ENCODE assay signal across 20 cellular contexts in genomic region chr11:111039982-111040381, GRCh38.
DNase-seq lines count a peak whose midpoint lies in the region; ATAC-seq and TF ChIP-seq lines count a peak whose summit lies in the region.
"Had no signal": no experiment of that assay in that cellular context is flagged by ENCODE, and none has a peak within 500 bp of the region (broad histone marks: within the 10 kb centered on the region; RNA-seq: fewer than 3 reads in every experiment).

No MANE protein-coding gene starts in this region.

- DNase-seq in DMS53 (lab: John Stamatoyannopoulos, UW) = peak; percentile 8
- DNase-seq in DMS53 treated with DMSO at 0.1 percent for 48 hours (lab: John Stamatoyannopoulos, UW; ENCODE audit: unreplicated experiment) = no peak
- DNase-seq in Karpas-422 = peak; percentile 53
- peak; percentile 22 for DNase-seq in NAMALWA (ENCODE audit: low spot score)
- peak; percentile 32 for DNase-seq in OCI-LY7 (ENCODE audit: low spot score)
- no peak for DNase-seq in lower lobe of right lung
- DNase-seq: Caco-2; CD4-positive, CD25-positive, alpha-beta regulatory T cell; CD8-positive, alpha-beta T cell; DMS153; DMS79 treated with DMSO at 0.1 percent for 48 hours; GF-D8; GM23248; H7; HCEC 1CT had no signal

- TSS peak; percentile 99 for BruUV-seq in OCI-LY7 (replicated peaks; lab: Mats Ljungman, UMichigan)

- POLR2A ChIA-PET in OCI-LY7 (lab: Charles Lee) = interaction anchor here (0.8 to 1.5 kb wide), 2 partner anchors 49 to 109 kb away, joined by 3 to 4 read pairs; no protein-coding TSS in a partner anchor

- ATAC-seq in lower lobe of right lung (no peak), GM19035 (IDR thresholded peaks at IDR 0.05; ENCODE audit: unreplicated experiment) (no peak), GM18870 (IDR thresholded peaks at IDR 0.05; ENCODE audit: unreplicated experiment) (no peak)
- ATAC-seq: CD8-positive, alpha-beta T cell had no signal

- H3K9me3 ChIP-seq in Karpas-422 (ENCODE audit: low read length) (no peaks in the 10 kb centered on the region), OCI-LY7 (ENCODE audit: low read length) (no peaks in the 10 kb centered on the region), lower lobe of right lung (no peaks in the 10 kb centered on the region)

- H3K36me3 ChIP-seq in Karpas-422 (ENCODE audit: insufficient read depth, low read length) (no peaks in the 10 kb centered on the region), OCI-LY7 (ENCODE audit: insufficient read depth, low read length) (no peaks in the 10 kb centered on the region), lower lobe of right lung (no peaks in the 10 kb centered on the region)
- H3K36me3 ChIP-seq: BLaER1 had no signal

- H3K4me2 ChIP-seq in Karpas-422 (ENCODE audit: low read depth, low read length, poor library complexity, severe bottlenecking) (no peak overlapping the region), OCI-LY7 (ENCODE audit: low read length) (0 out of 2 replicates have a peak overlapping the region, but pooled peaks have one; percentile 16)
- H3K4me2 ChIP-seq: BLaER1 had no signal

- no peaks in the 10 kb centered on the region for H3K79me2 ChIP-seq in Karpas-422 (ENCODE audit: low read length)
- no peaks in the 10 kb centered on the region for H3K79me2 ChIP-seq in OCI-LY7 (ENCODE audit: insufficient read depth, low read depth, low read length)

- H2AFZ ChIP-seq in Karpas-422 (ENCODE audit: low read length) = no peak overlapping the region
- H2AFZ ChIP-seq in OCI-LY7 (ENCODE audit: low read length) = peak overlapping the region; percentile 3; the same call in 1 of the 2 replicates
- H2AFZ ChIP-seq: GM23248 had no signal

- H3K27me3 ChIP-seq in Karpas-422 (ENCODE audit: low read length) = peaks cover 4% of the 10 kb centered on the region; the same call in 1 of the 2 replicates
- H3K27me3 ChIP-seq in lower lobe of right lung (ENCODE audit: low read depth) = no peaks in the 10 kb centered on the region
- H3K27me3 ChIP-seq: BLaER1 had no signal

- no peak overlapping the region for H3K27ac ChIP-seq in Karpas-422 (ENCODE audit: low read length)
- no peak overlapping the region for H3K27ac ChIP-seq in OCI-LY7 (ENCODE audit: low read depth, low read length, poor library complexity, severe bottlenecking)
- no peak overlapping the region for H3K27ac ChIP-seq in lower lobe of right lung
- H3K27ac ChIP-seq: 22Rv1, BLaER1, C4-2B, GM23248 had no signal

- no peak overlapping the region for H3K4me3 ChIP-seq in Karpas-422 (ENCODE audit: low read length)
- H3K4me3 ChIP-seq in OCI-LY7 (ENCODE audit: low read depth, low read length, poor library complexity, severe bottlenecking) = no peak overlapping the region
- no peak overlapping the region for H3K4me3 ChIP-seq in lower lobe of right lung
- H3K4me3 ChIP-seq: BLaER1, GM23248 had no signal

- no peaks in the 10 kb centered on the region for H4K20me1 ChIP-seq in Karpas-422 (ENCODE audit: insufficient read depth, low read depth, low read length)
- H4K20me1 ChIP-seq in OCI-LY7 (ENCODE audit: insufficient read depth, low read length) = no peaks in the 10 kb centered on the region
- H4K20me1 ChIP-seq: BLaER1 had no signal

- H3K4me1 ChIP-seq in Karpas-422 (ENCODE audit: low read length) (no peaks in the 10 kb centered on the region), OCI-LY7 (ENCODE audit: insufficient read depth, low read length, poor library complexity, severe bottlenecking) (peaks cover 12% of the 10 kb centered on the region), lower lobe of right lung (no peaks in the 10 kb centered on the region)
- H3K4me1 ChIP-seq: BLaER1, Caco-2 had no signal

- H3K9me2 ChIP-seq in Karpas-422 (replicated peaks; ENCODE audit: insufficient read depth, low read length) (no peaks in the 10 kb centered on the region; the same call in 1 of the 2 replicates), OCI-LY7 (ENCODE audit: insufficient read depth, low read length) (no peaks in the 10 kb centered on the region)

- TF ChIP-seq CTCF in OCI-LY7 (conservative IDR thresholded peaks at IDR 0.05; ENCODE audit: low read length) (no peak), lower lobe of right lung (IDR thresholded peaks at IDR 0.05) (no peak)

- no peak overlapping the region for H3K9ac ChIP-seq in Karpas-422 (ENCODE audit: low read length)
- H3K9ac ChIP-seq: BLaER1, GM23248 had no signal

- intact Hi-C loops in OCI-LY7 (cut with micrococcal nuclease; ENCODE audit: unreplicated experiment) (no loop called here), lower lobe of right lung (cut with DNase I) (no loop called here)

- CTCF ChIA-PET in OCI-LY7 (lab: Charles Lee; ENCODE audit: unreplicated experiment) = no interaction called here

Comparison
In these comparisons a context has a peak if more than half of its experiments do, and no peak if none do; other contexts are left out.
1. DNase-seq: peak in DMS53 (single experiment), Karpas-422 (single experiment), NAMALWA (single experiment) and OCI-LY7 (single experiment); none in DMS53 treated with DMSO at 0.1 percent for 48 hours (single experiment) and lower lobe of right lung (single experiment).